ENCODE assay signal across 27 cellular contexts in genomic region chr11:25515576-25515975, GRCh38.
"Had no signal": no experiment of that assay in that cellular context is flagged by ENCODE, and none has a peak within 500 bp of the region (broad histone marks: within the 10 kb centered on the region; RNA-seq: fewer than 3 reads in every experiment).

No MANE protein-coding gene starts in this region.

- H3K4me3 ChIP-seq: left lung, lower lobe of right lung, pancreas, psoas muscle, right atrium auricular region, right lobe of liver, smooth muscle cell, tibial nerve, upper lobe of left lung, vagina had no signal

- DNase-seq: hippocampal formation; left colon; left lung; lower lobe of right lung; mammary epithelial cell; mesenchymal stem cell; naive thymus-derived CD8-positive, alpha-beta T cell; nucleus accumbens; psoas muscle; right lobe of liver; stimulated activated CD4-positive, alpha-beta T cell treated with anti-CD3 and anti-CD28 coated beads, Interleukin-1b, Interleukin-23, amount 100 ng/mL, for 48 hours; stimulated activated CD4-positive, alpha-beta T cell treated with anti-CD3 and anti-CD28 coated beads, Interleukin-2, amount 100 ng/mL, for 48 hours; stimulated activated CD4-positive, alpha-beta T cell treated with anti-CD3 and anti-CD28 coated beads, Interleukin-4, amount 100 ng/mL, for 4 hours; stimulated activated CD8-positive, alpha-beta memory T cell treated with anti-CD3 and anti-CD28 coated beads, Interleukin-4, amount 100 ng/mL, for 48 hours; stimulated activated naive CD4-positive, alpha-beta T cell treated with Interleukin-2 at 50 U/mL for 16 hours; stimulated activated naive CD8-positive, alpha-beta T cell treated with anti-CD3 and anti-CD28 coated beads, Interleukin-15, amount 100 ng/mL, for 72 hours; substantia nigra; upper lobe of left lung had no signal

- FAIRE-seq: keratinocyte, pancreas had no signal

- H3K27me3 ChIP-seq: left lung, pancreas, right atrium auricular region, right lobe of liver, tibial nerve, upper lobe of left lung, vagina had no signal

- H3K36me3 ChIP-seq: left lung, lower lobe of right lung, pancreas, right atrium auricular region, right lobe of liver, tibial nerve, upper lobe of left lung, vagina had no signal

- ATAC-seq: left colon; left lung; lower lobe of right lung; naive thymus-derived CD8-positive, alpha-beta T cell; pancreas; psoas muscle; right lobe of liver; stimulated activated memory B cell treated with anti-CD40 and anti-IgM and Interleukin-4, amounts not matched to agents 10 μg/mL and 1 μg/mL and 100 μg/mL, for 72 hours; stimulated activated naive CD8-positive, alpha-beta T cell treated with anti-CD3 and anti-CD28 coated beads, Interleukin-15, amount 100 ng/mL, for 72 hours had no signal

- H3K36me3 Mint-ChIP-seq: naive thymus-derived CD8-positive, alpha-beta T cell; stimulated activated memory B cell treated with anti-CD40 and anti-IgM and Interleukin-4, amounts not matched to agents 10 μg/mL and 1 μg/mL and 100 μg/mL, for 72 hours had no signal

- H3K4me2 ChIP-seq: smooth muscle cell had no signal

- H3K27ac Mint-ChIP-seq: naive thymus-derived CD8-positive, alpha-beta T cell; nephron; stimulated activated memory B cell treated with anti-CD40 and anti-IgM and Interleukin-4, amounts not matched to agents 10 μg/mL and 1 μg/mL and 100 μg/mL, for 72 hours; stimulated activated naive CD8-positive, alpha-beta T cell treated with anti-CD3 and anti-CD28 coated beads, Interleukin-15, amount 100 ng/mL, for 72 hours had no signal

- H3K9me3 ChIP-seq: lower lobe of right lung, pancreas, psoas muscle, right lobe of liver, upper lobe of left lung, vagina had no signal

- H3K4me3 Mint-ChIP-seq: naive thymus-derived CD8-positive, alpha-beta T cell; nephron; neural crest cell; stimulated activated memory B cell treated with anti-CD40 and anti-IgM and Interleukin-4, amounts not matched to agents 10 μg/mL and 1 μg/mL and 100 μg/mL, for 72 hours; stimulated activated naive CD8-positive, alpha-beta T cell treated with anti-CD3 and anti-CD28 coated beads, Interleukin-15, amount 100 ng/mL, for 72 hours had no signal

- H3K4me1 ChIP-seq: left lung, lower lobe of right lung, pancreas, psoas muscle, right atrium auricular region, right lobe of liver, tibial nerve, upper lobe of left lung, vagina had no signal

- H3K4me1 Mint-ChIP-seq: naive thymus-derived CD8-positive, alpha-beta T cell; nephron; neural crest cell; stimulated activated memory B cell treated with anti-CD40 and anti-IgM and Interleukin-4, amounts not matched to agents 10 μg/mL and 1 μg/mL and 100 μg/mL, for 72 hours; stimulated activated naive CD8-positive, alpha-beta T cell treated with anti-CD3 and anti-CD28 coated beads, Interleukin-15, amount 100 ng/mL, for 72 hours had no signal

- H3K27ac ChIP-seq: left lung, lower lobe of right lung, pancreas, psoas muscle, right atrium auricular region, right lobe of liver, tibial nerve, upper lobe of left lung, vagina had no signal

- H3K27me3 Mint-ChIP-seq: naive thymus-derived CD8-positive, alpha-beta T cell; stimulated activated memory B cell treated with anti-CD40 and anti-IgM and Interleukin-4, amounts not matched to agents 10 μg/mL and 1 μg/mL and 100 μg/mL, for 72 hours; stimulated activated naive CD8-positive, alpha-beta T cell treated with anti-CD3 and anti-CD28 coated beads, Interleukin-15, amount 100 ng/mL, for 72 hours had no signal
